Comparison of ENCODE assay signal across 8 cellular contexts in the genomic region with DNA sequence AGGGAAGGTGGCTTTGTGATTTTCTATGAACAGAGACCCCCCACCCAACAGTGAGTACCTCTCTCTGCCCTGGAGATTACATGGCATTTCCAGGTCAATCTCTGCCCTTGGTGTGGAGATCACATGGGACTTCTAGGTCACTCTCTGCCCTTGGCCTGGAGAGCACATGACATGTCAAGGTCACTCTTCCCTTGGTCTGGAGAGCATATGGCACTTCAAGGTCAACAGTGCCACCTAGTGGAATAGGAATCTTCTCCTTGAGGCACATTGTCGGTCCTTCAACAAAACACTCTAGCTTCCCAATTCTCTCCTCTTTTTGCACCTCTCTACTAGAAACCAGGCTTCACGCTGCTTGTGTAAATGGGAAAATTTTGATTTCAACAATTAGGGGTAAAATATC.
DNase-seq lines count a peak whose midpoint lies in the region; ATAC-seq, FAIRE-seq and TF ChIP-seq lines count a peak whose summit lies in the region.

No MANE protein-coding gene starts in this region.

- H3K4me1 ChIP-seq in OCI-LY7 (ENCODE audit: insufficient read depth, low read length, poor library complexity, severe bottlenecking), result no peaks in the 10 kb centered on the region

- H3K79me2 ChIP-seq in OCI-LY7 (ENCODE audit: insufficient read depth, low read depth, low read length), result no peaks in the 10 kb centered on the region

- peak; percentile 73 for ATAC-seq in HG03139 (IDR thresholded peaks at IDR 0.05; ENCODE audit: unreplicated experiment)

- CTCF ChIA-PET in OCI-LY7 (lab: Charles Lee; ENCODE audit: unreplicated experiment), result no interaction called here

- FAIRE-seq in GM19239 (lab: Jason Lieb, UNC), result peak; percentile 91

- no peaks in the 10 kb centered on the region for H4K20me1 ChIP-seq in OCI-LY7 (ENCODE audit: insufficient read depth, low read length)

- no peak overlapping the region for H3K27ac ChIP-seq in OCI-LY7 (ENCODE audit: low read depth, low read length, poor library complexity, severe bottlenecking)

- H3K9me2 ChIP-seq in OCI-LY7 (ENCODE audit: insufficient read depth, low read length), result no peaks in the 10 kb centered on the region

- no peak overlapping the region for H3K4me2 ChIP-seq in OCI-LY7 (ENCODE audit: low read length)

- H2AFZ ChIP-seq in OCI-LY7 (ENCODE audit: low read length), result no peak overlapping the region

- peak; percentile 13 for DNase-seq in DMS153 treated with DMSO at 0.1 percent for 48 hours (lab: John Stamatoyannopoulos, UW; ENCODE audit: unreplicated experiment)
- DNase-seq in GM19239 (ENCODE audit: insufficient read length, low spot score), result peak; percentile 3
- peak; percentile 59 for DNase-seq in OCI-LY7 (ENCODE audit: low spot score)
- DNase-seq in fibroblast of the conjunctiva (ENCODE audit: low read depth), result peak; percentile 22
- DNase-seq in T-helper 1 cell, result no peak
- DNase-seq in NCI-H187 treated with DMSO at 0.1 percent for 48 hours (lab: John Stamatoyannopoulos, UW), result no peak
- DNase-seq in activated T-cell treated with anti-CD3 and anti-CD28 coated beads for 4 hours, result no peak

- no peaks in the 10 kb centered on the region for H3K9me3 ChIP-seq in OCI-LY7 (ENCODE audit: low read length)

- BruUV-seq in OCI-LY7 (replicated peaks; lab: Mats Ljungman, UMichigan), result no TSS peak

- peak; percentile 82 for TF ChIP-seq CTCF in OCI-LY7 (conservative IDR thresholded peaks at IDR 0.05; ENCODE audit: low read length)

- no peaks in the 10 kb centered on the region for H3K36me3 ChIP-seq in OCI-LY7 (ENCODE audit: insufficient read depth, low read length)

- no peak overlapping the region for H3K4me3 ChIP-seq in OCI-LY7 (ENCODE audit: low read depth, low read length, poor library complexity, severe bottlenecking)

- POLR2A ChIA-PET in OCI-LY7 (lab: Charles Lee), result interaction anchor here (0.6 kb wide), 1 partner anchor 34 kb away, joined by 3 read pairs; no protein-coding TSS in a partner anchor

- intact Hi-C loops in OCI-LY7 (cut with micrococcal nuclease; ENCODE audit: unreplicated experiment), result loop anchor here (2.0 to 10.0 kb wide), 2 partner anchors 579 to 681 kb away; no protein-coding TSS in a partner anchor

Comparison
In these comparisons a context has a peak if more than half of its experiments do, and no peak if none do; other contexts are left out.
1. DNase-seq: peak in DMS153 treated with DMSO at 0.1 percent for 48 hours (single experiment), GM19239 (single experiment), OCI-LY7 (single experiment) and fibroblast of the conjunctiva (single experiment); none in T-helper 1 cell (0 of 5), NCI-H187 treated with DMSO at 0.1 percent for 48 hours (single experiment) and activated T-cell treated with anti-CD3 and anti-CD28 coated beads for 4 hours (single experiment).